Comparison of ENCODE assay signal across 2 cellular contexts in the genomic region with DNA sequence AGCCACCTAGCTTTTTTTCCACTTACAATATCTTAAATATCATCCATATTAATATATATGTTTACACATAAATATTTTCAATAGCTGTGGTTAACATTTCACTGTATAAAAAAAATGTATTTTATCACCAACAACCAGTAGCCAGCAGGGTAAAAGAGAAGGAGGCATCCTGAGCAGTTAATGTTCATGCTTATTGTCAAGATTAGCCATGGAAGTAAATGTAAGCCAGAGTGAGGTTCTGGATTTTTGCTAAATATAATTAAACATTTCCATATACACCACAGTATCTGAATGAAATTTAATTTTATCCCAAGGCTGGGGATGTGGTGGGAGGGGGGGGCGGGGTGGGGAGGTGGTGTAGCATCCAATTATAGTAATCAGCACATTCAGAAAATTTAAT.
TF ChIP-seq lines count a peak whose summit lies in the region.

No MANE protein-coding gene starts in this region.

TF ChIP-seq in SK-N-SH, 30 proteins besides CTCF, POLR2A, EP300 and RAD21 (continued from another document):
- TF ChIP-seq ZBTB33 (IDR thresholded peaks at IDR 0.05; ENCODE audit: borderline replicate concordance, low read depth) (no peak), REST (IDR thresholded peaks at IDR 0.05; ENCODE audit: low read depth, low read length) (no peak), CHD2 (IDR thresholded peaks at IDR 0.05; ENCODE audit: low read length, partially characterized antibody) (peak; percentile 41), FOSL2 (IDR thresholded peaks at IDR 0.05; ENCODE audit: borderline replicate concordance, low read depth) (no peak), FOXJ3 (CRISPR knock-in tag; IDR thresholded peaks at IDR 0.05) (no peak), MEF2A (IDR thresholded peaks at IDR 0.05; ENCODE audit: borderline replicate concordance, low read depth) (no peak), ELF1 (IDR thresholded peaks at IDR 0.05) (no peak), GABPA (IDR thresholded peaks at IDR 0.05; ENCODE audit: low read depth) (no peak), NFIC (IDR thresholded peaks at IDR 0.05; ENCODE audit: borderline replicate concordance) (no peak), TAF1 (IDR thresholded peaks at IDR 0.05; ENCODE audit: borderline replicate concordance, low read depth, low read length) (no peak), RFX5 (IDR thresholded peaks at IDR 0.05; ENCODE audit: low read length) (no peak), IRF3 (IDR thresholded peaks at IDR 0.05; ENCODE audit: low read depth, low read length) (no peak), TCF12 (IDR thresholded peaks at IDR 0.05) (no peak), SMC3 (IDR thresholded peaks at IDR 0.05; ENCODE audit: low read depth, low read length) (no peak)
- TF ChIP-seq, protein P1, sequence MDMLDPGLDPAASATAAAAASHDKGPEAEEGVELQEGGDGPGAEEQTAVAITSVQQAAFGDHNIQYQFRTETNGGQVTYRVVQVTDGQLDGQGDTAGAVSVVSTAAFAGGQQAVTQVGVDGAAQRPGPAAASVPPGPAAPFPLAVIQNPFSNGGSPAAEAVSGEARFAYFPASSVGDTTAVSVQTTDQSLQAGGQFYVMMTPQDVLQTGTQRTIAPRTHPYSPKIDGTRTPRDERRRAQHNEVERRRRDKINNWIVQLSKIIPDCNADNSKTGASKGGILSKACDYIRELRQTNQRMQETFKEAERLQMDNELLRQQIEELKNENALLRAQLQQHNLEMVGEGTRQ (IDR thresholded peaks at IDR 0.05; ENCODE audit: borderline replicate concordance, low read depth, low read length) = no peak
- TF ChIP-seq, protein P2, sequence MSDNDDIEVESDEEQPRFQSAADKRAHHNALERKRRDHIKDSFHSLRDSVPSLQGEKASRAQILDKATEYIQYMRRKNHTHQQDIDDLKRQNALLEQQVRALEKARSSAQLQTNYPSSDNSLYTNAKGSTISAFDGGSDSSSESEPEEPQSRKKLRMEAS (IDR thresholded peaks at IDR 0.05; ENCODE audit: low read depth) = no peak

TF ChIP-seq in SK-N-SH treated with all-trans-retinoic acid at 6 μM for 48 hours, 23 proteins besides CTCF, POLR2A, EP300 and RAD21 (continued from another document):
- TF ChIP-seq, protein P3, sequence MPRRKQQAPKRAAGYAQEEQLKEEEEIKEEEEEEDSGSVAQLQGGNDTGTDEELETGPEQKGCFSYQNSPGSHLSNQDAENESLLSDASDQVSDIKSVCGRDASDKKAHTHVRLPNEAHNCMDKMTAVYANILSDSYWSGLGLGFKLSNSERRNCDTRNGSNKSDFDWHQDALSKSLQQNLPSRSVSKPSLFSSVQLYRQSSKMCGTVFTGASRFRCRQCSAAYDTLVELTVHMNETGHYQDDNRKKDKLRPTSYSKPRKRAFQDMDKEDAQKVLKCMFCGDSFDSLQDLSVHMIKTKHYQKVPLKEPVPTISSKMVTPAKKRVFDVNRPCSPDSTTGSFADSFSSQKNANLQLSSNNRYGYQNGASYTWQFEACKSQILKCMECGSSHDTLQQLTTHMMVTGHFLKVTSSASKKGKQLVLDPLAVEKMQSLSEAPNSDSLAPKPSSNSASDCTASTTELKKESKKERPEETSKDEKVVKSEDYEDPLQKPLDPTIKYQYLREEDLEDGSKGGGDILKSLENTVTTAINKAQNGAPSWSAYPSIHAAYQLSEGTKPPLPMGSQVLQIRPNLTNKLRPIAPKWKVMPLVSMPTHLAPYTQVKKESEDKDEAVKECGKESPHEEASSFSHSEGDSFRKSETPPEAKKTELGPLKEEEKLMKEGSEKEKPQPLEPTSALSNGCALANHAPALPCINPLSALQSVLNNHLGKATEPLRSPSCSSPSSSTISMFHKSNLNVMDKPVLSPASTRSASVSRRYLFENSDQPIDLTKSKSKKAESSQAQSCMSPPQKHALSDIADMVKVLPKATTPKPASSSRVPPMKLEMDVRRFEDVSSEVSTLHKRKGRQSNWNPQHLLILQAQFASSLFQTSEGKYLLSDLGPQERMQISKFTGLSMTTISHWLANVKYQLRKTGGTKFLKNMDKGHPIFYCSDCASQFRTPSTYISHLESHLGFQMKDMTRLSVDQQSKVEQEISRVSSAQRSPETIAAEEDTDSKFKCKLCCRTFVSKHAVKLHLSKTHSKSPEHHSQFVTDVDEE (CRISPR knock-in tag; IDR thresholded peaks at IDR 0.05) = no peak
- TF ChIP-seq ISL1 (CRISPR knock-in tag; IDR thresholded peaks at IDR 0.05) (no peak), CREB5 (CRISPR knock-in tag; IDR thresholded peaks at IDR 0.05; ENCODE audit: low read depth) (no peak), ZFP3 (CRISPR knock-in tag; IDR thresholded peaks at IDR 0.05) (no peak), TOX (CRISPR knock-in tag; IDR thresholded peaks at IDR 0.05; ENCODE audit: borderline replicate concordance) (no peak), CSDC2 (CRISPR knock-in tag; IDR thresholded peaks at IDR 0.05) (no peak)
